ENCODE assay signal across 1 cellular context in genomic region chr17:81976332-81977210, GRCh38.
TF ChIP-seq lines count a peak whose summit lies in the region.

No MANE protein-coding gene starts in this region.

TF ChIP-seq in K562, 482 proteins besides CTCF, POLR2A, EP300 and RAD21 (continued from another document and continues in another):
- TF ChIP-seq AFF1 (IDR thresholded peaks at IDR 0.05; ENCODE audit: low read depth in 1 of 2, partially characterized antibody in 2 of 2): no peak
- no peak for TF ChIP-seq KLF6 (CRISPR knock-in tag; IDR thresholded peaks at IDR 0.05; ENCODE audit: borderline replicate concordance)
- 0 out of 4 replicates have a peak, but pooled peaks of 1 of the 2 experiments have one; percentile 5 for TF ChIP-seq NONO (IDR thresholded peaks at IDR 0.05; ENCODE audit: low read depth in 2 of 2, low read length in 1 of 2)
- peak; percentile 53 for TF ChIP-seq TFAP4 (CRISPR knock-in tag; IDR thresholded peaks at IDR 0.05; ENCODE audit: borderline replicate concordance)
- TF ChIP-seq NCOA6 (IDR thresholded peaks at IDR 0.05): peak; percentile 66; the same call in 1 of the 2 replicates
- TF ChIP-seq POLR2B (IDR thresholded peaks at IDR 0.05; ENCODE audit: low read depth, partially characterized antibody): no peak
- TF ChIP-seq CC2D1A (IDR thresholded peaks at IDR 0.05): no peak
- TF ChIP-seq EGR1 (conservative IDR thresholded peaks at IDR 0.05): 0 out of 2 replicates have a peak, but pooled peaks have one; percentile 3
- no peak for TF ChIP-seq ZNF134 (CRISPR knock-in tag; conservative IDR thresholded peaks at IDR 0.05)
- TF ChIP-seq ETV5 (CRISPR knock-in tag; IDR thresholded peaks at IDR 0.05; ENCODE audit: low read depth): no peak
- peak; percentile 82 for TF ChIP-seq DMBX1 (CRISPR knock-in tag; IDR thresholded peaks at IDR 0.05; ENCODE audit: borderline replicate concordance)
- TF ChIP-seq ZNF655 (CRISPR knock-in tag; IDR thresholded peaks at IDR 0.05): no peak
- TF ChIP-seq CGGBP1 (CRISPR knock-in tag; IDR thresholded peaks at IDR 0.05): no peak
- TF ChIP-seq TAL1 (IDR thresholded peaks at IDR 0.05): no peak
- no peak for TF ChIP-seq HMGXB4 (CRISPR knock-in tag; IDR thresholded peaks at IDR 0.05)
- TF ChIP-seq ZNF165 (CRISPR knock-in tag; IDR thresholded peaks at IDR 0.05; ENCODE audit: borderline replicate concordance): no peak
- no peak for TF ChIP-seq OTX1 (CRISPR knock-in tag; IDR thresholded peaks at IDR 0.05)
- TF ChIP-seq, protein P1, sequence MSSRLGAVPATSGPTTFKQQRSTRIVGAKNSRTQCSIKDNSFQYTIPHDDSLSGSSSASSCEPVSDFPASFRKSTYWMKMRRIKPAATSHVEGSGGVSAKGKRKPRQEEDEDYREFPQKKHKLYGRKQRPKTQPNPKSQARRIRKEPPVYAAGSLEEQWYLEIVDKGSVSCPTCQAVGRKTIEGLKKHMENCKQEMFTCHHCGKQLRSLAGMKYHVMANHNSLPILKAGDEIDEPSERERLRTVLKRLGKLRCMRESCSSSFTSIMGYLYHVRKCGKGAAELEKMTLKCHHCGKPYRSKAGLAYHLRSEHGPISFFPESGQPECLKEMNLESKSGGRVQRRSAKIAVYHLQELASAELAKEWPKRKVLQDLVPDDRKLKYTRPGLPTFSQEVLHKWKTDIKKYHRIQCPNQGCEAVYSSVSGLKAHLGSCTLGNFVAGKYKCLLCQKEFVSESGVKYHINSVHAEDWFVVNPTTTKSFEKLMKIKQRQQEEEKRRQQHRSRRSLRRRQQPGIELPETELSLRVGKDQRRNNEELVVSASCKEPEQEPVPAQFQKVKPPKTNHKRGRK (tag; IDR thresholded peaks at IDR 0.05): no peak
- TF ChIP-seq NR1H2 (CRISPR knock-in tag; IDR thresholded peaks at IDR 0.05): no peak
- TF ChIP-seq CUX1 (CRISPR knock-in tag; IDR thresholded peaks at IDR 0.05): no peak
- peak; percentile 91 to 96 for TF ChIP-seq E2F6 (IDR thresholded peaks at IDR 0.05; ENCODE audit: borderline replicate concordance in 1 of 2, extremely low read depth in 1 of 2, insufficient read depth in 1 of 2, insufficient read length in 1 of 2, low read depth in 1 of 2, low read length in 1 of 2, poor library complexity in 1 of 2, severe bottlenecking in 1 of 2)
- TF ChIP-seq ZNF408 (CRISPR knock-in tag; IDR thresholded peaks at IDR 0.05; ENCODE audit: low read depth): no peak
- no peak for TF ChIP-seq SRSF9 (IDR thresholded peaks at IDR 0.05; ENCODE audit: borderline replicate concordance, low read depth, low read length)
- no peak for TF ChIP-seq BRD4 (IDR thresholded peaks at IDR 0.05)
- TF ChIP-seq U2AF2 (optimal IDR thresholded peaks at IDR 0.05; ENCODE audit: low read depth, low read length): no peak
- TF ChIP-seq ZFP1 (CRISPR knock-in tag; IDR thresholded peaks at IDR 0.05): no peak
- TF ChIP-seq, protein P2, sequence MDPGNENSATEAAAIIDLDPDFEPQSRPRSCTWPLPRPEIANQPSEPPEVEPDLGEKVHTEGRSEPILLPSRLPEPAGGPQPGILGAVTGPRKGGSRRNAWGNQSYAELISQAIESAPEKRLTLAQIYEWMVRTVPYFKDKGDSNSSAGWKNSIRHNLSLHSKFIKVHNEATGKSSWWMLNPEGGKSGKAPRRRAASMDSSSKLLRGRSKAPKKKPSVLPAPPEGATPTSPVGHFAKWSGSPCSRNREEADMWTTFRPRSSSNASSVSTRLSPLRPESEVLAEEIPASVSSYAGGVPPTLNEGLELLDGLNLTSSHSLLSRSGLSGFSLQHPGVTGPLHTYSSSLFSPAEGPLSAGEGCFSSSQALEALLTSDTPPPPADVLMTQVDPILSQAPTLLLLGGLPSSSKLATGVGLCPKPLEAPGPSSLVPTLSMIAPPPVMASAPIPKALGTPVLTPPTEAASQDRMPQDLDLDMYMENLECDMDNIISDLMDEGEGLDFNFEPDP (CRISPR knock-in tag; IDR thresholded peaks at IDR 0.05): no peak
- no peak for TF ChIP-seq NR3C1 (CRISPR knock-in tag; IDR thresholded peaks at IDR 0.05)
- TF ChIP-seq ZNF143 (CRISPR knock-in tag; IDR thresholded peaks at IDR 0.05): no peak
- TF ChIP-seq ZNF445 (CRISPR knock-in tag; IDR thresholded peaks at IDR 0.05; ENCODE audit: low read depth): no peak
- TF ChIP-seq, protein P3, sequence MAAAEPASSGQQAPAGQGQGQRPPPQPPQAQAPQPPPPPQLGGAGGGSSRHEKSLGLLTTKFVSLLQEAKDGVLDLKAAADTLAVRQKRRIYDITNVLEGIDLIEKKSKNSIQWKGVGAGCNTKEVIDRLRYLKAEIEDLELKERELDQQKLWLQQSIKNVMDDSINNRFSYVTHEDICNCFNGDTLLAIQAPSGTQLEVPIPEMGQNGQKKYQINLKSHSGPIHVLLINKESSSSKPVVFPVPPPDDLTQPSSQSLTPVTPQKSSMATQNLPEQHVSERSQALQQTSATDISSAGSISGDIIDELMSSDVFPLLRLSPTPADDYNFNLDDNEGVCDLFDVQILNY (CRISPR knock-in tag; IDR thresholded peaks at IDR 0.05): no peak
- no peak for TF ChIP-seq ZFP36 (IDR thresholded peaks at IDR 0.05; ENCODE audit: low read depth, low read length, partially characterized antibody)
- no peak for TF ChIP-seq PTRF (tag; IDR thresholded peaks at IDR 0.05)
- no peak for TF ChIP-seq ZNF174 (CRISPR knock-in tag; IDR thresholded peaks at IDR 0.05)
- no peak for TF ChIP-seq ZSCAN32 (CRISPR knock-in tag; IDR thresholded peaks at IDR 0.05)
- TF ChIP-seq THRAP3 (IDR thresholded peaks at IDR 0.05; ENCODE audit: borderline replicate concordance): no peak
- 0 out of 2 replicates have a peak, but pooled peaks have one; percentile 34 for TF ChIP-seq ZFP91 (CRISPR knock-in tag; IDR thresholded peaks at IDR 0.05)
- TF ChIP-seq NCOA1 (IDR thresholded peaks at IDR 0.05; ENCODE audit: low read depth): no peak
- no peak for TF ChIP-seq DIDO1 (tag; IDR thresholded peaks at IDR 0.05; ENCODE audit: low read depth)
- TF ChIP-seq, protein P4, sequence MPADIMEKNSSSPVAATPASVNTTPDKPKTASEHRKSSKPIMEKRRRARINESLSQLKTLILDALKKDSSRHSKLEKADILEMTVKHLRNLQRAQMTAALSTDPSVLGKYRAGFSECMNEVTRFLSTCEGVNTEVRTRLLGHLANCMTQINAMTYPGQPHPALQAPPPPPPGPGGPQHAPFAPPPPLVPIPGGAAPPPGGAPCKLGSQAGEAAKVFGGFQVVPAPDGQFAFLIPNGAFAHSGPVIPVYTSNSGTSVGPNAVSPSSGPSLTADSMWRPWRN (IDR thresholded peaks at IDR 0.05; ENCODE audit: low read depth): no peak
- TF ChIP-seq PHTF2 (CRISPR knock-in tag; IDR thresholded peaks at IDR 0.05): no peak
- no peak for TF ChIP-seq GABPB1 (CRISPR knock-in tag; IDR thresholded peaks at IDR 0.05)
